In genomic region chr21:43658769-43659135, GRCh38 we compare ENCODE assay signal across 8 cellular contexts. TPM values are rescaled to one million over a fixed set of nuclear protein-coding genes. Genes with fewer than 3 reads are reported as not detected.
DNase-seq lines count a peak whose midpoint lies in the region; ATAC-seq and TF ChIP-seq lines count a peak whose summit lies in the region.

No MANE protein-coding gene starts in this region.

- H3K4me3 Mint-ChIP-seq in activated T-helper 1 cell treated with anti-CD3 and anti-CD28 coated beads, Interleukin-12 subunit alpha, Interleukin-12 subunit beta, Interleukin-2, Interleukin-4 antibody, amounts not matched to agents 30 ng/mL and 10 ng/mL and 1 ng/mL, durations not matched to agents 14 hours and 24 hours and 36 hours = peak overlapping the region; percentile 74

- no peak for DNase-seq in activated T-helper 1 cell treated with anti-CD3 and anti-CD28 coated beads, Interleukin-12 subunit alpha, Interleukin-12 subunit beta, Interleukin-2, Interleukin-4 antibody, amounts not matched to agents 30 ng/mL and 10 ng/mL and 1 ng/mL, durations not matched to agents 14 hours and 24 hours and 36 hours (ENCODE audit: low spot score)
- DNase-seq in spleen = no peak
- DNase-seq in OCI-M2 (lab: John Stamatoyannopoulos, UW; ENCODE audit: unreplicated experiment) = no peak
- no peak for DNase-seq in retina

- H3K27me3 ChIP-seq in HUES6 (ENCODE audit: control insufficient read depth, insufficient read depth, low read length) (no peaks in the 10 kb centered on the region), iPS-15b (ENCODE audit: control insufficient read depth, insufficient read depth, low read length) (no peaks in the 10 kb centered on the region), spleen (replicated peaks in 1 of 7) (peaks cover 0 to 5% (median 0%) of the 10 kb centered on the region in 7 donors)

- H3K4me3 ChIP-seq in HUES6 (ENCODE audit: low read depth, low read length) = peak overlapping the region; percentile 96; the same call in 1 of the 2 replicates
- peak overlapping the region; percentile 85 for H3K4me3 ChIP-seq in iPS-15b (ENCODE audit: low read depth, low read length)
- H3K4me3 ChIP-seq in spleen = peak overlapping the region in 5 of 8 donors; percentile 92 to 99 (median 96)

- no peak for TF ChIP-seq CTCF in spleen (IDR thresholded peaks at IDR 0.05 in 8 of 11, conservative IDR thresholded peaks at IDR 0.05 in 3 of 11)

- TF ChIP-seq POLR2A in spleen (IDR thresholded peaks at IDR 0.05) = no peak

- H3K4me1 ChIP-seq in HUES6 (ENCODE audit: control insufficient read depth, insufficient read depth, low read length) (0 out of 2 replicates have a peak, but pooled peaks cover 9% of the 10 kb centered on the region), iPS-15b (ENCODE audit: control insufficient read depth, insufficient read depth, low read length) (peaks cover 5% of the 10 kb centered on the region), spleen (peaks cover 12 to 64% (median 46%) of the 10 kb centered on the region in 6 donors)

- peaks cover 27% of the 10 kb centered on the region for H3K4me1 Mint-ChIP-seq in activated T-helper 1 cell treated with anti-CD3 and anti-CD28 coated beads, Interleukin-12 subunit alpha, Interleukin-12 subunit beta, Interleukin-2, Interleukin-4 antibody, amounts not matched to agents 30 ng/mL and 10 ng/mL and 1 ng/mL, durations not matched to agents 14 hours and 24 hours and 36 hours (ENCODE audit: low read depth)

- WGBS in spleen, 5 donors = 90 to 95% (median 94%) methylated on average over 16 to 23 of the region's 23 CpGs

- peaks cover 2% of the 10 kb centered on the region for H3K27me3 Mint-ChIP-seq in activated T-helper 1 cell treated with anti-CD3 and anti-CD28 coated beads, Interleukin-12 subunit alpha, Interleukin-12 subunit beta, Interleukin-2, Interleukin-4 antibody, amounts not matched to agents 30 ng/mL and 10 ng/mL and 1 ng/mL, durations not matched to agents 14 hours and 24 hours and 36 hours (ENCODE audit: insufficient read depth)

- H3K9me3 ChIP-seq in HUES6 (ENCODE audit: control insufficient read depth, insufficient read depth, low read depth, low read length) (no peaks in the 10 kb centered on the region), iPS-15b (ENCODE audit: control insufficient read depth, insufficient read depth, low read length) (no peaks in the 10 kb centered on the region), spleen (no peaks in the 10 kb centered on the region)

- H3K9ac ChIP-seq in HUES6 (ENCODE audit: low read length) (peak overlapping the region; percentile 96), iPS-15b (ENCODE audit: low read depth, low read length) (peak overlapping the region; percentile 38)

- no peak for ATAC-seq in GM21515 (IDR thresholded peaks at IDR 0.05; ENCODE audit: unreplicated experiment)
- ATAC-seq in GM21825 (IDR thresholded peaks at IDR 0.05; ENCODE audit: unreplicated experiment) = no peak

- H3K9me3 Mint-ChIP-seq in activated T-helper 1 cell treated with anti-CD3 and anti-CD28 coated beads, Interleukin-12 subunit alpha, Interleukin-12 subunit beta, Interleukin-2, Interleukin-4 antibody, amounts not matched to agents 30 ng/mL and 10 ng/mL and 1 ng/mL, durations not matched to agents 14 hours and 24 hours and 36 hours = no peaks in the 10 kb centered on the region

- H3K36me3 ChIP-seq in HUES6 (ENCODE audit: control insufficient read depth, insufficient read depth, low read length) (peaks cover 25% of the 10 kb centered on the region), iPS-15b (ENCODE audit: control insufficient read depth, insufficient read depth, low read length) (no peaks in the 10 kb centered on the region), spleen (peaks cover 0 to 26% (median 13%) of the 10 kb centered on the region in 6 donors)

- H3K27ac ChIP-seq in HUES6 (ENCODE audit: low read depth, low read length) = no peak overlapping the region
- peak overlapping the region; percentile 59 to 92 (median 88) for H3K27ac ChIP-seq in spleen

- H3K27ac Mint-ChIP-seq in activated T-helper 1 cell treated with anti-CD3 and anti-CD28 coated beads, Interleukin-12 subunit alpha, Interleukin-12 subunit beta, Interleukin-2, Interleukin-4 antibody, amounts not matched to agents 30 ng/mL and 10 ng/mL and 1 ng/mL, durations not matched to agents 14 hours and 24 hours and 36 hours = peak overlapping the region; percentile 89

- H3K36me3 Mint-ChIP-seq in activated T-helper 1 cell treated with anti-CD3 and anti-CD28 coated beads, Interleukin-12 subunit alpha, Interleukin-12 subunit beta, Interleukin-2, Interleukin-4 antibody, amounts not matched to agents 30 ng/mL and 10 ng/mL and 1 ng/mL, durations not matched to agents 14 hours and 24 hours and 36 hours (ENCODE audit: low read depth) = peaks cover 21% of the 10 kb centered on the region

- intact Hi-C loops in activated T-helper 1 cell treated with anti-CD3 and anti-CD28 coated beads, Interleukin-12 subunit alpha, Interleukin-12 subunit beta, Interleukin-2, Interleukin-4 antibody, amounts not matched to agents 30 ng/mL and 10 ng/mL and 1 ng/mL, durations not matched to agents 14 hours and 24 hours and 36 hours (cut with micrococcal nuclease) = loop anchor here (1.0 to 5.0 kb wide), 3 partner anchors 12 to 686 kb away; partner anchors contain the start of genes PDXK and PKNOX1
- intact Hi-C loops in spleen (cut with DNase I; ENCODE audit: low total_unique reads) = no loop called here

RNA-seq across cellular contexts. Expression of gene HSF2BP, which starts 0.5 kb away (rescaled TPM):
- total RNA-seq in activated T-helper 1 cell treated with anti-CD3 and anti-CD28 coated beads, Interleukin-12 subunit alpha, Interleukin-12 subunit beta, Interleukin-2, Interleukin-4 antibody, amounts not matched to agents 30 ng/mL and 10 ng/mL and 1 ng/mL, durations not matched to agents 14 hours and 24 hours and 36 hours = 1.2 TPM in 2 replicates
- 1 to 10 TPM in 2 of 7 donors, under 1 TPM in 3, not detected in 2; 0.19 to 1.9 (median 0.58) TPM for total RNA-seq in spleen
- polyA plus RNA-seq in spleen = under 1 TPM; 0.13 to 0.35 (median 0.19) TPM

RNA-seq across cellular contexts. Expression of gene RRP1B, which starts 0.6 kb away (rescaled TPM):
- total RNA-seq in activated T-helper 1 cell treated with anti-CD3 and anti-CD28 coated beads, Interleukin-12 subunit alpha, Interleukin-12 subunit beta, Interleukin-2, Interleukin-4 antibody, amounts not matched to agents 30 ng/mL and 10 ng/mL and 1 ng/mL, durations not matched to agents 14 hours and 24 hours and 36 hours = 76.8 and 77.8 TPM in 2 replicates
- 10 to 100 TPM; 25.3 to 28.9 (median 25.7) TPM for total RNA-seq in spleen
- 10 to 100 TPM in 2 of 3 donors, 1 to 10 TPM in 1; 7.9 to 11.6 (median 10.1) TPM for polyA plus RNA-seq in spleen
